ENCODE assay signal across 9 cellular contexts in the genomic region with DNA sequence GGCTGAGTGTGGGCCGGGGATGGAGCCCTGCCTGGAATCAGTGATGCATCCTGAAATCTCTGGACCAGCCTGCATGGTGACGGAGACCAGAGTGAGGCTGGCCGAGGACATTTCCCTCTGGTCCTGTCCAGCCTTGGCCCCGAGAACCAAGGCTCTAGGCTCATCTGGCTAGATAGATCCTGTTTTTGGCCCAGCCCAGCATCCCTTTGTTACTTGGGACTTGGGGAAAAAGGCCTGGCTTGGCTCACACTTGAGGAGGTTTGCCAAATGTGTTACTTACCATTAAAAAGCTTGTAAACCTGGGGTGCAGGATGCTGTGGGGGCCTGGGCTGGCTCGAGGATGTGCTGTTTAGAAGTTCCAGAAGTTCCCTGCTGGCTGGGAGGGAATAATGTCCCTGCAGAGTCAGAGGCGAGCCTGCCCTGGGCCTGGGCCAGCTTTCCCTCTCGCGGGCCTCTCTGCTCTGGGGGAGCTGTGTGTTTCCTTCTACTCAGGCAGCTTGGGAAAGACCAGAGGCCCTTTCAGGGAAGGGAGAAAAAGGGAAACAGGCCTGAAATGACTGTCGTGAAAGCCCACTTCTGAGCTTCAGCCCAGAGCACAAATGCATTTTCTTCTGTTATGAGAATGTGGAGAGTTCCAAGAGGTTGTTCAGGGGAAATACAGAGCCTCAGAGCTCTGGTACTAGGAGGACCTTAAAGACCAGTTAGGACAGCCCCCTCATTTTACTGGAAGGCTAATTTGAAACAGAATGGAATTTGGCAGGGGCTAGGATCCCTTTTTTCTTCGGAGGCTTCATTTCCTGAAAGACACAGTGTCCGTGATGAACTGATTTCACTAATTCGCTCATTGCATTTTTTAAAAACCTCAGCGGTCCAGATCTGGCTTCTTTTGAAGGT. TPM values are rescaled to one million over a fixed set of nuclear protein-coding genes. Genes with fewer than 3 reads are reported as not detected.
A peak's percentile ranks its signal among the peaks of the same experiment; 100 is the strongest.
DNase-seq lines count a peak whose midpoint lies in the region; ATAC-seq, FAIRE-seq and TF ChIP-seq lines count a peak whose summit lies in the region.
"Had no signal": no experiment of that assay in that cellular context is flagged by ENCODE, and none has a peak within 500 bp of the region (broad histone marks: within the 10 kb centered on the region; RNA-seq: fewer than 3 reads in every experiment).

No MANE protein-coding gene starts in this region.

- 52% methylated on average over 12 of the region's 13 CpGs for WGBS in K562 (ENCODE audit: insufficient coverage, low coverage, missing lambda C conversion rate)
- 28 to 43% methylated on average over 13 of the region's 13 CpGs for WGBS in sigmoid colon, 2 donors

- TF ChIP-seq POLR2A in K562 (conservative IDR thresholded peaks at IDR 0.05) (no peak), sigmoid colon (IDR thresholded peaks at IDR 0.05) (no peak)

- ATAC-seq in K562 = peak; percentile 59
- no peak for ATAC-seq in GM18511 (IDR thresholded peaks at IDR 0.05; ENCODE audit: unreplicated experiment)
- ATAC-seq in GM21381 (IDR thresholded peaks at IDR 0.05; ENCODE audit: unreplicated experiment) = no peak
- no peak for ATAC-seq in GM18909 (IDR thresholded peaks at IDR 0.05; ENCODE audit: poor library complexity, unreplicated experiment)

- H3K27ac ChIP-seq in K562 (ENCODE audit: extremely low read depth, low read depth, low read length) (peak overlapping the region; percentile 54; the same call in 2 of the 3 replicates), sigmoid colon (peak overlapping the region; percentile 93 to 99 (median 98))

- 0 out of 4 replicates have a peak, but pooled peaks of 1 of the 2 experiments have one; percentile 12 for TF ChIP-seq RAD21 in K562 (CRISPR knock-in tag; conservative IDR thresholded peaks at IDR 0.05 in 1 of 2, IDR thresholded peaks at IDR 0.05 in 1 of 2)

- peak overlapping the region; percentile 44 for H3K4me2 ChIP-seq in K562 (ENCODE audit: insufficient read depth, low read length)

- H3K9me3 ChIP-seq in MG63 = no peaks in the 10 kb centered on the region
- no peaks in the 10 kb centered on the region for H3K9me3 ChIP-seq in K562 (replicated peaks; ENCODE audit: control insufficient read depth, insufficient read depth, low read depth, low read length)
- H3K9me3 ChIP-seq in sigmoid colon = no peaks in the 10 kb centered on the region
- H3K9me3 ChIP-seq: HAP-1 had no signal

- DNase-seq in CD1c-positive myeloid dendritic cell (ENCODE audit: extremely low spot score) (peak; percentile 49), MG63 (peak; percentile 89), K562 (ENCODE audit: extremely low read depth in 1 of 4, low spot score in 3 of 4) (peak in 3 of 4 experiments; percentile 20 to 53 (median 42)), hypothalamus (lab: John Stamatoyannopoulos, UW) (peak in 50 of 51 donors; percentile 25 to 91 (median 78)), sigmoid colon (peak; percentile 100)

- POLR2A ChIA-PET in K562 (lab: Yijun Ruan, JAX) = interaction anchor here (0.6 to 2.3 kb wide), 9 partner anchors 10 to 75 kb away, joined by 3 to 9 read pairs (median 3); no protein-coding TSS in a partner anchor

- TF ChIP-seq EP300 in K562 (IDR thresholded peaks at IDR 0.05; ENCODE audit: low read length) = no peak
- TF ChIP-seq EP300 in sigmoid colon (IDR thresholded peaks at IDR 0.05) = peak; percentile 9 to 87 (median 68)

- H3K79me2 ChIP-seq in K562 (ENCODE audit: control insufficient read depth, insufficient read depth, low read length) = no peaks in the 10 kb centered on the region

- H3K9ac ChIP-seq in K562 (ENCODE audit: insufficient read depth in 1 of 2, low read depth in 2 of 2, low read length in 2 of 2) = peak overlapping the region; percentile 48 to 77; a peak in 3 of 4 replicates

- H3K4me1 ChIP-seq in K562 (replicated peaks in 1 of 2; ENCODE audit: control insufficient read depth in 2 of 2, insufficient read depth in 2 of 2, low read length in 2 of 2) = peaks cover 31 to 36% of the 10 kb centered on the region in 2 experiments
- peaks cover 4 to 97% (median 92%) of the 10 kb centered on the region in 4 donors for H3K4me1 ChIP-seq in sigmoid colon

- H3K36me3 ChIP-seq in MG63 (no peaks in the 10 kb centered on the region), K562 (ENCODE audit: control insufficient read depth, insufficient read depth, low read length) (no peaks in the 10 kb centered on the region), sigmoid colon (no peaks in the 10 kb centered on the region)
- H3K36me3 ChIP-seq: HAP-1 had no signal

- CTCF ChIA-PET in K562 (lab: Yijun Ruan, JAX; ENCODE audit: low intra/inter-chr PET ratio) = interaction anchor here (1.1 kb wide), 1 partner anchor 63 kb away, joined by 4 read pairs; no protein-coding TSS in a partner anchor

- H3K9me1 ChIP-seq in K562 (ENCODE audit: control insufficient read depth, insufficient read depth, low read length) = no peaks in the 10 kb centered on the region

- intact Hi-C loops in K562 (cut with micrococcal nuclease) = no loop called here
- intact Hi-C loops in sigmoid colon (cut with DNase I) = loop anchor here (1.0 kb wide), 1 partner anchor 25 kb away; no protein-coding TSS in a partner anchor

- no TSS peak for BruUV-seq in K562 (replicated peaks; lab: Mats Ljungman, UMichigan)

- no peak for FAIRE-seq in K562 (lab: Jason Lieb, UNC)

- in situ Hi-C loops in K562 (cut with MboI) = no loop called here

- H4K20me1 ChIP-seq in K562 (replicated peaks; ENCODE audit: control insufficient read depth, insufficient read depth, low read length) = no peaks in the 10 kb centered on the region

- peak overlapping the region; percentile 92 for H2AFZ ChIP-seq in K562 (ENCODE audit: low read depth, low read length)

- TF ChIP-seq CTCF in K562 (IDR thresholded peaks at IDR 0.05 in 2 of 3, conservative IDR thresholded peaks at IDR 0.05 in 1 of 3; ENCODE audit: insufficient read depth in 2 of 3, low read depth in 1 of 3, low read length in 3 of 3) (no peak), sigmoid colon (IDR thresholded peaks at IDR 0.05) (peak in 1 of 4 experiments; percentile 54)

- no peak overlapping the region for H3K4me3 ChIP-seq in MG63
- no peak overlapping the region for H3K4me3 ChIP-seq in K562
- peak overlapping the region in 2 of 4 donors; percentile 14 to 21 for H3K4me3 ChIP-seq in sigmoid colon
- H3K4me3 ChIP-seq: HAP-1 had no signal

- H3K27me3 ChIP-seq in MG63 (no peaks in the 10 kb centered on the region), K562 (ENCODE audit: control insufficient read depth in 2 of 2, insufficient read depth in 2 of 2, low read length in 2 of 2) (no peaks in the 10 kb centered on the region), sigmoid colon (no peaks in the 10 kb centered on the region)

TF ChIP-seq in K562, 482 proteins besides CTCF, POLR2A, EP300 and RAD21 (continues in another document):
- TF ChIP-seq IRF2 (CRISPR knock-in tag; IDR thresholded peaks at IDR 0.05) (no peak), MEF2A (IDR thresholded peaks at IDR 0.05; ENCODE audit: control insufficient read depth, low read depth, low read length) (no peak), PHF8 (IDR thresholded peaks at IDR 0.05; ENCODE audit: borderline replicate concordance, low read length) (peak; percentile 23; the same call in 1 of the 2 replicates)

RNA-seq across cellular contexts. Expression of gene CTDSP2, which starts 47.2 kb away (rescaled TPM):
- 73.2 and 73.3 TPM in 2 replicates for total RNA-seq in MG63 (2014; rRNA removed; shearing (Covaris generic); ENCODE audit: low replicate concordance)
- 89.2 and 157 TPM in 2 replicates for total RNA-seq in K562 (2011; cell fraction: chromatin; rRNA removed; ENCODE audit: low replicate concordance)
- total RNA-seq in K562 (2011; cell fraction: nucleolus; rRNA removed) = 72.6 and 88.1 TPM in 2 replicates
- 93.3 and 110 TPM in 2 replicates for total RNA-seq in K562 (2011; cell fraction: nucleoplasm; rRNA removed)
- total RNA-seq in K562 (2014; rRNA removed) (42.0 and 60.5 TPM in 2 replicates), K562 (2014; rRNA removed; fragmentation: Illumina TruSeq; extraction: Trizol) (46.6 and 47.7 TPM in 2 replicates), K562 (2015; rRNA removed; fragmentation: Illumina TruSeq; extraction: Trizol) (39.8 and 40.2 TPM in 2 replicates), K562 (2021) (93.7 and 108 TPM in 2 replicates), sigmoid colon (100 to 1,000 TPM; 121 to 183 (median 135) TPM)
- polyA plus RNA-seq in K562 (2011; rRNA removed) (87.2 and 94.7 TPM in 2 replicates), K562 (2014; fragmentation: Illumina TruSeq; extraction: Trizol) (86.4 and 89.3 TPM in 2 replicates), K562 (2014; fragmentation: Nextera tagmentation; extraction: Ambion mirVana) (10 to 100 TPM; 20.4 to 24.1 TPM), K562 (2014; rRNA removed) (62.5 and 64.5 TPM in 2 replicates), sigmoid colon (100 to 1,000 TPM in 2 of 3 donors, 10 to 100 TPM in 1; 85.3 to 122 (median 105) TPM)
- 115 and 117 TPM in 2 replicates for polyA plus RNA-seq in K562 (2011; cell fraction: cytosol; rRNA removed)
- 128 and 133 TPM in 2 replicates for polyA plus RNA-seq in K562 (2011; cell fraction: nucleus; rRNA removed)
- polyA plus RNA-seq in K562 (2012) = 83.4 and 116 TPM in 2 replicates
- polyA minus RNA-seq in K562 (2011; rRNA and poly(A)+ RNA removed) = 102 and 145 TPM in 2 replicates
- 85.8 and 88.5 TPM in 2 replicates for polyA minus RNA-seq in K562 (2011; cell fraction: cytosol; rRNA and poly(A)+ RNA removed)
- polyA minus RNA-seq in K562 (2011; cell fraction: nucleus; rRNA and poly(A)+ RNA removed) = 40.9 and 69.2 TPM in 2 replicates

RNA-seq across cellular contexts. Expression of gene ATP23, which starts 47.7 kb away (rescaled TPM):
- 11.2 and 16.9 TPM in 2 replicates for total RNA-seq in MG63 (2014; rRNA removed; shearing (Covaris generic); ENCODE audit: low replicate concordance)
- total RNA-seq in K562 (2011; cell fraction: chromatin; rRNA removed; ENCODE audit: low replicate concordance) = 4.7 and 8.2 TPM in 2 replicates
- 3.4 and 5.2 TPM in 2 replicates for total RNA-seq in K562 (2011; cell fraction: nucleolus; rRNA removed)
- 5.9 and 8.9 TPM in 2 replicates for total RNA-seq in K562 (2011; cell fraction: nucleoplasm; rRNA removed)
- 21.3 and 32.6 TPM in 2 replicates for total RNA-seq in K562 (2014; rRNA removed)
- 28.5 and 32.8 TPM in 2 replicates for total RNA-seq in K562 (2014; rRNA removed; fragmentation: Illumina TruSeq; extraction: Trizol)
- 33.6 and 33.9 TPM in 2 replicates for total RNA-seq in K562 (2015; rRNA removed; fragmentation: Illumina TruSeq; extraction: Trizol)
- total RNA-seq in K562 (2021) = 20.8 and 21.4 TPM in 2 replicates
- polyA plus RNA-seq in K562 (2011; rRNA removed) = 38.5 and 53.7 TPM in 2 replicates
- 25.6 and 40.5 TPM in 2 replicates for polyA plus RNA-seq in K562 (2011; cell fraction: cytosol; rRNA removed)
- 21.0 and 23.6 TPM in 2 replicates for polyA plus RNA-seq in K562 (2011; cell fraction: nucleus; rRNA removed)
- polyA plus RNA-seq in K562 (2012) = 19.0 and 20.4 TPM in 2 replicates
- 35.2 and 37.0 TPM in 2 replicates for polyA plus RNA-seq in K562 (2014; fragmentation: Illumina TruSeq; extraction: Trizol)
- 10 to 100 TPM in 1 of 2 experiments, 1 to 10 TPM in 1; 8.3 to 12.4 TPM for polyA plus RNA-seq in K562 (2014; fragmentation: Nextera tagmentation; extraction: Ambion mirVana)
- 31.9 and 32.8 TPM in 2 replicates for polyA plus RNA-seq in K562 (2014; rRNA removed)
- polyA minus RNA-seq in K562 (2011; rRNA and poly(A)+ RNA removed) = 12.0 and 19.2 TPM in 2 replicates
- polyA minus RNA-seq in K562 (2011; cell fraction: cytosol; rRNA and poly(A)+ RNA removed) = 3.4 and 18.2 TPM in 2 replicates
- polyA minus RNA-seq in K562 (2011; cell fraction: nucleus; rRNA and poly(A)+ RNA removed) = 6.5 and 7.6 TPM in 2 replicates
- total RNA-seq in sigmoid colon = 10 to 100 TPM in 3 of 4 donors, 1 to 10 TPM in 1; 5.3 to 39.0 (median 13.2) TPM
- 10 to 100 TPM; 14.8 to 43.5 (median 25.8) TPM for polyA plus RNA-seq in sigmoid colon

Comparison
In these comparisons a context has a peak if more than half of its experiments do, and no peak if none do; other contexts are left out.
1. DNase-seq: peak in every context shown above with its lines; median percentile 100 in sigmoid colon; 89 in MG63; 78 in hypothalamus; 49 in CD1c-positive myeloid dendritic cell; 42 in K562.